23 cellular contexts compared by ENCODE assay signal in the genomic region with DNA sequence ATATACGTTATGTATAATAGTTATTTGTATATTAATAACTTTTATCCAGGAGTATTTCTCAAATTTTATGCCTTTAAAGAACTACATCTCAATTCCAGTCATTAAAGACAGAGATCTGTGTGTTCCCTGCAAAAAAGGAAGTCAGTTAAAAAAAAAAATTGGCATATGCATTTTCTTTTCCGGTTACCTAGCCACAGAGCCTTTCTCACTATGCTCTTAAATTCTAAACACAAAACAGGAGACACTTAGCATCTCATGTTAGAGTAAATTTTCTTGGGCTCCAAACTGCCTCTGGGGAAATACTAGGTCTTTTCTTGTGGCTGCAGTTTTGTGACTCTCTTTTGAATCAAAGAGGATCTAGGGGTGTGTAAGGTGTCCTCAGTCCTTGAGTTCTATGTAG.
"Had no signal": no experiment of that assay in that cellular context is flagged by ENCODE, and none has a peak within 500 bp of the region (broad histone marks: within the 10 kb centered on the region; RNA-seq: fewer than 3 reads in every experiment).

No MANE protein-coding gene starts in this region.

- DNase-seq: activated CD4-positive, alpha-beta T cell treated with anti-CD3 and anti-CD28 coated beads for 1 hour; activated CD8-positive, alpha-beta memory T cell treated with anti-CD3 and anti-CD28 coated beads for 24 hours; activated CD8-positive, alpha-beta memory T cell treated with anti-CD3 and anti-CD28 coated beads, Interleukin-2, amount 50 U/mL, for 4 hours; activated naive CD8-positive, alpha-beta T cell treated with anti-CD3 and anti-CD28 coated beads for 36 hours; activated T-cell treated with anti-CD3 and anti-CD28 coated beads, Interleukin-2, amount 50 U/mL, for 24 hours; central memory CD4-positive, alpha-beta T cell; effector memory CD4-positive, alpha-beta T cell; foreskin keratinocyte; immature natural killer cell; left lung; natural killer cell; retina; sigmoid colon; stimulated activated CD4-positive, alpha-beta T cell treated with anti-CD3 and anti-CD28 coated beads, Interleukin-15, amount 100 ng/mL, for 24 hours; stimulated activated naive B cell treated with anti-CD40 and anti-IgM and Interleukin-4, amounts not matched to agents 10 μg/mL and 1 μg/mL and 100 μg/mL, for 72 hours; testis; upper lobe of left lung had no signal

- H3K27ac Mint-ChIP-seq: activated naive CD8-positive, alpha-beta T cell treated with anti-CD3 and anti-CD28 coated beads for 36 hours; activated T-cell treated with anti-CD3 and anti-CD28 coated beads, Interleukin-2, amount 50 U/mL, for 24 hours; activated T-helper 17 cell treated with anti-CD3 and anti-CD28 coated beads, Interleukin-2, amount 50 U/mL, for 72 hours; immature natural killer cell; mesothelial cell of epicardium; natural killer cell; progenitor cell of endocrine pancreas; stimulated activated naive B cell treated with anti-CD40 and anti-IgM and Interleukin-4, amounts not matched to agents 10 μg/mL and 1 μg/mL and 100 μg/mL, for 72 hours had no signal

- H3K79me2 ChIP-seq: hepatocyte had no signal

- H3K9me3 Mint-ChIP-seq: activated naive CD8-positive, alpha-beta T cell treated with anti-CD3 and anti-CD28 coated beads for 36 hours; activated T-cell treated with anti-CD3 and anti-CD28 coated beads, Interleukin-2, amount 50 U/mL, for 24 hours; mesothelial cell of epicardium had no signal

- H3K4me2 ChIP-seq: hepatocyte, smooth muscle cell had no signal

- H3K27me3 ChIP-seq: foreskin keratinocyte, hepatocyte, left lung, sigmoid colon, testis, upper lobe of left lung had no signal

- H3K36me3 Mint-ChIP-seq: activated naive CD8-positive, alpha-beta T cell treated with anti-CD3 and anti-CD28 coated beads for 36 hours; immature natural killer cell; mesothelial cell of epicardium; natural killer cell had no signal

- H3K27me3 Mint-ChIP-seq: activated naive CD8-positive, alpha-beta T cell treated with anti-CD3 and anti-CD28 coated beads for 36 hours; activated T-cell treated with anti-CD3 and anti-CD28 coated beads, Interleukin-2, amount 50 U/mL, for 24 hours; activated T-helper 17 cell treated with anti-CD3 and anti-CD28 coated beads, Interleukin-2, amount 50 U/mL, for 72 hours; progenitor cell of endocrine pancreas; stimulated activated naive B cell treated with anti-CD40 and anti-IgM and Interleukin-4, amounts not matched to agents 10 μg/mL and 1 μg/mL and 100 μg/mL, for 72 hours had no signal

- H3K27ac ChIP-seq: foreskin keratinocyte, hepatocyte, left lung, sigmoid colon, testis, upper lobe of left lung had no signal

- H3K4me3 Mint-ChIP-seq: activated naive CD8-positive, alpha-beta T cell treated with anti-CD3 and anti-CD28 coated beads for 36 hours; activated T-cell treated with anti-CD3 and anti-CD28 coated beads, Interleukin-2, amount 50 U/mL, for 24 hours; activated T-helper 17 cell treated with anti-CD3 and anti-CD28 coated beads, Interleukin-2, amount 50 U/mL, for 72 hours; immature natural killer cell; mesothelial cell of epicardium; natural killer cell; stimulated activated naive B cell treated with anti-CD40 and anti-IgM and Interleukin-4, amounts not matched to agents 10 μg/mL and 1 μg/mL and 100 μg/mL, for 72 hours had no signal

- H3K4me1 ChIP-seq: foreskin keratinocyte, left lung, sigmoid colon, testis, upper lobe of left lung had no signal

- H3K36me3 ChIP-seq: left lung, sigmoid colon, upper lobe of left lung had no signal

- H3K4me1 Mint-ChIP-seq: activated naive CD8-positive, alpha-beta T cell treated with anti-CD3 and anti-CD28 coated beads for 36 hours; activated T-helper 17 cell treated with anti-CD3 and anti-CD28 coated beads, Interleukin-2, amount 50 U/mL, for 72 hours; mesothelial cell of epicardium had no signal

- FAIRE-seq: astrocyte had no signal

- H3K4me3 ChIP-seq: hepatocyte, left lung, sigmoid colon, smooth muscle cell, testis, upper lobe of left lung had no signal

- H3K9me3 ChIP-seq: left lung, testis, upper lobe of left lung had no signal

- H2AFZ ChIP-seq: hepatocyte had no signal

- ATAC-seq: activated T-helper 17 cell treated with anti-CD3 and anti-CD28 coated beads, Interleukin-2, amount 50 U/mL, for 72 hours; foreskin keratinocyte; left lung; natural killer cell had no signal
